Comparison of ENCODE assay signal across 21 cellular contexts in genomic region chr16:78128920-78129319, GRCh38.
"Had no signal": no experiment of that assay in that cellular context is flagged by ENCODE, and none has a peak within 500 bp of the region (broad histone marks: within the 10 kb centered on the region; RNA-seq: fewer than 3 reads in every experiment).

No MANE protein-coding gene starts in this region.

- H3K4me1 ChIP-seq: foreskin keratinocyte had no signal

- H3K4me3 ChIP-seq: prostate gland, SJCRH30 had no signal

- H3K9me3 ChIP-seq: prostate gland, SJCRH30 had no signal

- H3K27ac ChIP-seq: foreskin keratinocyte, prostate gland, SJCRH30 had no signal

- H3K36me3 Mint-ChIP-seq: natural killer cell treated with Interleukin-12 subunit alpha and Interleukin-12 subunit beta and Interleukin-15 and Interleukin-18, amount 100 ng/mL, for 72 hours had no signal

- DNase-seq: activated CD4-positive, alpha-beta T cell treated with anti-CD3 and anti-CD28 coated beads for 48 hours; activated CD8-positive, alpha-beta memory T cell treated with anti-CD3 and anti-CD28 coated beads, Interleukin-2, amount 50 U/mL, for 48 hours; activated CD8-positive, alpha-beta T cell treated with anti-CD3 and anti-CD28 coated beads, Interleukin-2, amount 10 ng/mL, durations not matched to agents 7 days and 5 days; activated gamma-delta T cell; activated T-cell treated with anti-CD3 and anti-CD28 coated beads, Interleukin-2, amount 50 U/mL, for 72 hours; amniotic stem cell; caudate nucleus; foreskin keratinocyte; glutamatergic neuron; immature natural killer cell; mammary epithelial cell; nucleus accumbens; SJCRH30; stimulated activated CD4-positive, alpha-beta T cell treated with anti-CD3 and anti-CD28 coated beads, Interleukin-2, amount 100 ng/mL, for 48 hours; stimulated activated naive CD4-positive, alpha-beta T cell; T-helper 2 cell; trophoblast cell had no signal

- H3K4me3 Mint-ChIP-seq: activated CD8-positive, alpha-beta T cell treated with anti-CD3 and anti-CD28 coated beads, Interleukin-2, amount 10 ng/mL, durations not matched to agents 7 days and 5 days; activated T-cell treated with anti-CD3 and anti-CD28 coated beads, Interleukin-2, amount 50 U/mL, for 72 hours; immature natural killer cell; natural killer cell treated with Interleukin-12 subunit alpha and Interleukin-12 subunit beta and Interleukin-15 and Interleukin-18, amount 100 ng/mL, for 72 hours; WTC11 had no signal

- H3K27me3 Mint-ChIP-seq: natural killer cell treated with Interleukin-12 subunit alpha and Interleukin-12 subunit beta and Interleukin-15 and Interleukin-18, amount 100 ng/mL, for 72 hours had no signal

- H3K9me3 Mint-ChIP-seq: immature natural killer cell; natural killer cell treated with Interleukin-12 subunit alpha and Interleukin-12 subunit beta and Interleukin-15 and Interleukin-18, amount 100 ng/mL, for 72 hours had no signal

- H3K27me3 ChIP-seq: foreskin keratinocyte, SJCRH30 had no signal

- H3K27ac Mint-ChIP-seq: activated CD8-positive, alpha-beta T cell treated with anti-CD3 and anti-CD28 coated beads, Interleukin-2, amount 10 ng/mL, durations not matched to agents 7 days and 5 days; activated naive CD4-positive, alpha-beta T cell treated with anti-CD3 and anti-CD28 coated beads, Interleukin-2, amount 50 U/mL, for 72 hours; activated T-cell treated with anti-CD3 and anti-CD28 coated beads, Interleukin-2, amount 50 U/mL, for 72 hours; immature natural killer cell; natural killer cell treated with Interleukin-12 subunit alpha and Interleukin-12 subunit beta and Interleukin-15 and Interleukin-18, amount 100 ng/mL, for 72 hours; WTC11 had no signal

- H3K36me3 ChIP-seq: prostate gland, SJCRH30 had no signal

- ATAC-seq: activated CD8-positive, alpha-beta T cell treated with anti-CD3 and anti-CD28 coated beads, Interleukin-2, amount 10 ng/mL, durations not matched to agents 7 days and 5 days; activated naive CD4-positive, alpha-beta T cell treated with anti-CD3 and anti-CD28 coated beads, Interleukin-2, amount 50 U/mL, for 72 hours; activated T-cell treated with anti-CD3 and anti-CD28 coated beads, Interleukin-2, amount 50 U/mL, for 72 hours; foreskin keratinocyte; natural killer cell treated with Interleukin-12 subunit alpha and Interleukin-12 subunit beta and Interleukin-15 and Interleukin-18, amount 100 ng/mL, for 72 hours; WTC11 had no signal
